Comparison of ENCODE assay signal across 9 cellular contexts in the genomic region with DNA sequence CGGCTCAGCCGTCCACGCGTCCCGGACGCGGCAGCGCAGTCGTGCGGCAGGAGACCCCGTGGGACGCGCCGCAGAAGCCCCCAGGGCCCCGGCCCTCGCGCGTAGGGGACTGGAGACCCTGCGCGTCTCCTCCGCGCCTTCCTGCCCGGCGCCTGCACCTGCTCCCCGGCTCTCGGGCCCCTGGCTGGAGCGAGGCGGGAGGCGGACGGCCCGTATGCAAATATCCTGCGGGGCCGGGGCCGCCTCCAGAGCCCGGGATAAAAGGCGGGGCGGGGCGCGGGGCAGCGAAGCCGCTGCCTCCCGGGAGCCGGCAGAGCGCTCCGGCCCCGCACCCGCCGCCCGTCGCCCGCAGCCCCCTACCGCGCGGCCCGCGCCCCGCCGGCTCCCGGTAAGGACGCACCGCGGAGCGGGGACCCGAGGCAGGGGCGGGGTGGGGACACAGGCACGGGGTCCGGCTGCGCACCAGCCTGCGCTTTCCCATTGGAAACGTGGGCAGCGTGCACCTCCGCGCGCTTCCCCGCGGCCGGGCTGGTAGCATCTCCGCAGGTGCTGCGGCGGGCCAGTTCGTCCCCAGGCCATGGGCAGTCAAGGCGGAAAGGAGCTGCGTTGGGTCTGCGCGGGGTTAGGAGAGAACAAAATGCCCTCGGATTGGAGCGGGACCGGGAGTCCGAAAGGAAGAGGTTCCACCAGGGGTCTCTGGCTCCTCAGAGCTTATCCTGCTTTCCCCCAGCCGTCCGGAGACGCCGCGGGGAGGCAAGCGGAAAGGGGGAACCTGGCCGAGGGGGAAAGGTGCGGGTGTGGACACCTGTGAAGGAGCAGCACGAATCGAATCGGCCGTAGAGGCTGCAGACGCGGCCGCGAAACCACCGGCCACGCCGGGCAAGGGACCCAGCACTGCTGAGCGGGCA. TPM values are rescaled to one million over a fixed set of nuclear protein-coding genes. Genes with fewer than 3 reads are reported as not detected.
DNase-seq lines count a peak whose midpoint lies in the region; ATAC-seq, FAIRE-seq and TF ChIP-seq lines count a peak whose summit lies in the region.
"Had no signal": no experiment of that assay in that cellular context is flagged by ENCODE, and none has a peak within 500 bp of the region (broad histone marks: within the 10 kb centered on the region; RNA-seq: fewer than 3 reads in every experiment).

A gene with protein sequence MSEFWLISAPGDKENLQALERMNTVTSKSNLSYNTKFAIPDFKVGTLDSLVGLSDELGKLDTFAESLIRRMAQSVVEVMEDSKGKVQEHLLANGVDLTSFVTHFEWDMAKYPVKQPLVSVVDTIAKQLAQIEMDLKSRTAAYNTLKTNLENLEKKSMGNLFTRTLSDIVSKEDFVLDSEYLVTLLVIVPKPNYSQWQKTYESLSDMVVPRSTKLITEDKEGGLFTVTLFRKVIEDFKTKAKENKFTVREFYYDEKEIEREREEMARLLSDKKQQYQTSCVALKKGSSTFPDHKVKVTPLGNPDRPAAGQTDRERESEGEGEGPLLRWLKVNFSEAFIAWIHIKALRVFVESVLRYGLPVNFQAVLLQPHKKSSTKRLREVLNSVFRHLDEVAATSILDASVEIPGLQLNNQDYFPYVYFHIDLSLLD (plus strand): TSS at position 287 of the 908 bp plus-strand sequence. CDS start 1,220 bp downstream, outside the sequence.

- H3K36me3 Mint-ChIP-seq in CD4-positive, CD25-positive, alpha-beta regulatory T cell: no peaks in the 10 kb centered on the region
- no peaks in the 10 kb centered on the region for H3K36me3 Mint-ChIP-seq in activated B cell treated with CpG ODN at 0.5 μM for 24 hours (ENCODE audit: low read depth)

- FAIRE-seq in small intestine (lab: Jason Lieb, UNC): no peak

- H3K4me1 Mint-ChIP-seq in CD4-positive, CD25-positive, alpha-beta regulatory T cell: peaks cover 0 to 15% (median 6%) of the 10 kb centered on the region in 4 donors
- peaks cover 18% of the 10 kb centered on the region for H3K4me1 Mint-ChIP-seq in activated B cell treated with CpG ODN at 0.5 μM for 24 hours

- H3K4me3 Mint-ChIP-seq in CD4-positive, CD25-positive, alpha-beta regulatory T cell: peak within 1 kb of the TSS; percentile 53 to 77 (median 74)
- H3K4me3 Mint-ChIP-seq in activated B cell treated with CpG ODN at 0.5 μM for 24 hours: peak within 1 kb of the TSS; percentile 82

- no peak for TF ChIP-seq CTCF in activated B cell treated with CpG ODN at 0.5 μM for 24 hours (IDR thresholded peaks at IDR 0.05)

- H3K4me1 ChIP-seq in CD4-positive, CD25-positive, alpha-beta regulatory T cell (ENCODE audit: control insufficient read depth, insufficient read depth, low read length, poor library complexity, severe bottlenecking): peaks cover 9% of the 10 kb centered on the region
- H3K4me1 ChIP-seq in right cardiac atrium (ENCODE audit: control insufficient read depth, insufficient read depth, low read length) (no peaks in the 10 kb centered on the region), small intestine (ENCODE audit: control insufficient read depth in 2 of 2, insufficient read depth in 1 of 2, low read depth in 1 of 2, low read length in 1 of 2) (peaks cover 0 to 2% of the 10 kb centered on the region in 2 donors)

- no peak for ATAC-seq in CD4-positive, CD25-positive, alpha-beta regulatory T cell (ENCODE audit: low read depth in 2 of 2)
- ATAC-seq in GM18517 (IDR thresholded peaks at IDR 0.05; ENCODE audit: unreplicated experiment) (peak; percentile 56), HG03342 (IDR thresholded peaks at IDR 0.05; ENCODE audit: unreplicated experiment) (peak; percentile 68), activated B cell treated with CpG ODN at 0.5 μM for 24 hours (ENCODE audit: low read depth) (peak; percentile 76), right cardiac atrium (peak; percentile 45 to 52), HG03469 (IDR thresholded peaks at IDR 0.05; ENCODE audit: unreplicated experiment) (no peak)

- no peaks in the 10 kb centered on the region for H3K9me3 Mint-ChIP-seq in CD4-positive, CD25-positive, alpha-beta regulatory T cell
- H3K9me3 Mint-ChIP-seq in activated B cell treated with CpG ODN at 0.5 μM for 24 hours: no peaks in the 10 kb centered on the region

- no peak within 1 kb of the TSS for H3K27ac Mint-ChIP-seq in CD4-positive, CD25-positive, alpha-beta regulatory T cell
- no peak within 1 kb of the TSS for H3K27ac Mint-ChIP-seq in activated B cell treated with CpG ODN at 0.5 μM for 24 hours

- POLR2A ChIA-PET in activated B cell treated with CpG ODN at 0.5 μM for 24 hours (lab: Charles Lee): interaction anchor here (1.1 to 1.9 kb wide), 2 partner anchors 24 to 32 kb away, joined by 3 to 7 read pairs; no protein-coding TSS in a partner anchor

- H3K4me3 ChIP-seq in CD4-positive, CD25-positive, alpha-beta regulatory T cell (ENCODE audit: low read depth, low read length): no peak within 1 kb of the TSS
- peak within 1 kb of the TSS; percentile 75 for H3K4me3 ChIP-seq in right cardiac atrium (ENCODE audit: low read length)
- peak within 1 kb of the TSS in 1 of 2 donors; percentile 58 for H3K4me3 ChIP-seq in small intestine (ENCODE audit: low read depth in 1 of 2, low read length in 2 of 2)

- H3K27me3 Mint-ChIP-seq in CD4-positive, CD25-positive, alpha-beta regulatory T cell: peaks cover 74% of the 10 kb centered on the region
- peaks cover 29% of the 10 kb centered on the region for H3K27me3 Mint-ChIP-seq in activated B cell treated with CpG ODN at 0.5 μM for 24 hours

- H3K27me3 ChIP-seq in CD4-positive, CD25-positive, alpha-beta regulatory T cell (ENCODE audit: control insufficient read depth, insufficient read depth, low read length): peaks cover 31% of the 10 kb centered on the region
- peaks cover 2% of the 10 kb centered on the region for H3K27me3 ChIP-seq in right cardiac atrium (ENCODE audit: control insufficient read depth, insufficient read depth)
- H3K27me3 ChIP-seq in small intestine (ENCODE audit: control insufficient read depth in 2 of 2, insufficient read depth in 2 of 2, low read length in 2 of 2): peaks cover 5 to 31% of the 10 kb centered on the region in 2 donors

- no peak for DNase-seq in CD4-positive, CD25-positive, alpha-beta regulatory T cell
- DNase-seq in activated B cell treated with CpG ODN at 0.5 μM for 24 hours: peak; percentile 49
- DNase-seq in right cardiac atrium: peak in 2 of 3 donors; percentile 22 to 54
- peak; percentile 60 for DNase-seq in small intestine
- DNase-seq in RKO (ENCODE audit: low spot score): no peak

- H3K36me3 ChIP-seq in CD4-positive, CD25-positive, alpha-beta regulatory T cell (ENCODE audit: control insufficient read depth, insufficient read depth, low read length): no peaks in the 10 kb centered on the region
- no peaks in the 10 kb centered on the region for H3K36me3 ChIP-seq in small intestine (ENCODE audit: control insufficient read depth in 2 of 2, insufficient read depth in 2 of 2, low read length in 2 of 2)

- WGBS in right cardiac atrium: under 1% methylated on average over 107 of the region's 109 CpGs
- WGBS in small intestine, 3 donors: 1% methylated on average over 63 to 109 of the region's 109 CpGs

- no peaks in the 10 kb centered on the region for H3K9me3 ChIP-seq in CD4-positive, CD25-positive, alpha-beta regulatory T cell (ENCODE audit: control insufficient read depth in 2 of 2, low read length in 2 of 2)
- no peaks in the 10 kb centered on the region for H3K9me3 ChIP-seq in right cardiac atrium (ENCODE audit: control insufficient read depth, low read length)
- no peaks in the 10 kb centered on the region for H3K9me3 ChIP-seq in small intestine (ENCODE audit: control insufficient read depth, low read depth)

- H3K27ac ChIP-seq in CD4-positive, CD25-positive, alpha-beta regulatory T cell (ENCODE audit: insufficient read depth, low read length, poor library complexity, severe bottlenecking): no peak within 1 kb of the TSS
- no peak within 1 kb of the TSS for H3K27ac ChIP-seq in right cardiac atrium (ENCODE audit: low read length)
- H3K27ac ChIP-seq in small intestine (ENCODE audit: low read depth in 1 of 2, low read length in 1 of 2): no peak within 1 kb of the TSS

- CTCF ChIA-PET in activated B cell treated with CpG ODN at 0.5 μM for 24 hours (lab: Charles Lee): no interaction called here

- intact Hi-C loops in activated B cell treated with CpG ODN at 0.5 μM for 24 hours (cut with micrococcal nuclease) (loop anchor here (1.0 kb wide), 2 partner anchors 24 to 89 kb away; no protein-coding TSS in a partner anchor), right cardiac atrium (cut with DNase I) (no loop called here)

RNA-seq across cellular contexts. Expression of the gene that starts here (rescaled TPM):
- total RNA-seq in CD4-positive, CD25-positive, alpha-beta regulatory T cell: not detected
- polyA plus RNA-seq in CD4-positive, CD25-positive, alpha-beta regulatory T cell: under 1 TPM in 2 of 4 donors, not detected in 2; 0.09 to 0.11 TPM
- 3.3 and 3.5 TPM in 2 replicates for total RNA-seq in activated B cell treated with CpG ODN at 0.5 μM for 24 hours
- under 1 TPM in 2 of 4 donors, not detected in 2; 0.09 to 0.36 TPM for total RNA-seq in right cardiac atrium
- polyA plus RNA-seq in right cardiac atrium: 0.52 TPM
- polyA plus RNA-seq in small intestine: 1 to 10 TPM in 1 of 3 donors, under 1 TPM in 2; 0.22 to 1.3 (median 0.54) TPM
- total RNA-seq: T-helper 2 cell treated with Interferon-gamma antibody and Interleukin-4, amounts not matched to agents 100 ng/mL and 5 ng/mL, for 36 hours had no signal

Comparison
In these comparisons a context has a peak if more than half of its experiments do, and no peak if none do; other contexts are left out.
1. Peak in DNase-seq, ATAC-seq and H3K4me3 ChIP-seq in right cardiac atrium; RNA of the gene not detected or under 1 TPM.
2. ATAC-seq: peak in GM18517 (single experiment), HG03342 (single experiment) and activated B cell treated with CpG ODN at 0.5 μM for 24 hours (single experiment); none in CD4-positive, CD25-positive, alpha-beta regulatory T cell (0 of 2) and HG03469 (single experiment).
3. DNase-seq: peak in activated B cell treated with CpG ODN at 0.5 μM for 24 hours (single experiment) and small intestine (single experiment); none in CD4-positive, CD25-positive, alpha-beta regulatory T cell (0 of 3) and RKO (single experiment).